Comparison of ENCODE assay signal across 8 cellular contexts in genomic region chrX:119398587-119398973, GRCh38. TPM values are rescaled to one million over a fixed set of nuclear protein-coding genes. Genes with fewer than 3 reads are reported as not detected.
DNase-seq lines count a peak whose midpoint lies in the region; ATAC-seq and TF ChIP-seq lines count a peak whose summit lies in the region.

No MANE protein-coding gene starts in this region.

- no peak for TF ChIP-seq POLR2A in ovary (IDR thresholded peaks at IDR 0.05)

- H3K4me3 ChIP-seq in NT2/D1 (ENCODE audit: insufficient read length, low read depth) (peak overlapping the region; percentile 71), ovary (peak overlapping the region; percentile 59)

- ATAC-seq in GM19452 (IDR thresholded peaks at IDR 0.05; ENCODE audit: unreplicated experiment): no peak
- ATAC-seq in HG03439 (IDR thresholded peaks at IDR 0.05; ENCODE audit: unreplicated experiment): no peak

- TF ChIP-seq CTCF in ovary (IDR thresholded peaks at IDR 0.05): no peak

- H3K9ac ChIP-seq in NT2/D1 (ENCODE audit: insufficient read length, low read depth): peak overlapping the region; percentile 76

- peak overlapping the region; percentile 53 for H3K27ac ChIP-seq in epithelial cell of prostate
- peak overlapping the region in 1 of 2 donors; percentile 89 for H3K27ac ChIP-seq in ovary

- no peak for TF ChIP-seq EP300 in ovary (IDR thresholded peaks at IDR 0.05)

- 11 to 29% (median 18%) methylated on average over 3 of the region's 3 CpGs for WGBS in ovary, 3 donors

- intact Hi-C loops in ovary (cut with DNase I): no loop called here

- H3K36me3 ChIP-seq in NT2/D1 (ENCODE audit: insufficient read depth, insufficient read length, low read length) (peaks cover 4% of the 10 kb centered on the region), ovary (no peaks in the 10 kb centered on the region)

- DNase-seq in DMS53 (lab: John Stamatoyannopoulos, UW): peak; percentile 48
- no peak for DNase-seq in DMS53 treated with DMSO at 0.1 percent for 48 hours (lab: John Stamatoyannopoulos, UW; ENCODE audit: unreplicated experiment)
- DNase-seq in NT2/D1 (ENCODE audit: low read depth, low spot score): no peak
- DNase-seq in epithelial cell of prostate (ENCODE audit: low read depth, low spot score): no peak
- no peak for DNase-seq in ovary
- DNase-seq in 8988T: no peak

- H3K27me3 ChIP-seq in NT2/D1 (ENCODE audit: insufficient read depth, insufficient read length) (peaks cover 10% of the 10 kb centered on the region), ovary (no peaks in the 10 kb centered on the region)

- no peaks in the 10 kb centered on the region for H3K4me1 ChIP-seq in NT2/D1 (ENCODE audit: insufficient read depth, insufficient read length)
- H3K4me1 ChIP-seq in ovary (ENCODE audit: insufficient read depth): no peaks in the 10 kb centered on the region

- H3K9me3 ChIP-seq in NT2/D1 (ENCODE audit: insufficient read depth, low read length): no peaks in the 10 kb centered on the region
- H3K9me3 ChIP-seq in ovary: no peaks in the 10 kb centered on the region

RNA-seq across cellular contexts. Expression of gene SLC25A43, which starts 0.6 kb away (rescaled TPM):
- total RNA-seq in ovary: 10 to 100 TPM in 3 of 7 donors, 1 to 10 TPM in 4; 6.6 to 14.5 (median 8.2) TPM
- polyA plus RNA-seq in ovary: 10 to 100 TPM in 1 of 2 donors, 1 to 10 TPM in 1; 6.4 to 13.8 TPM
